In genomic region chr2:10384089-10384734, GRCh38 we compare ENCODE assay signal across 1 cellular context.
TF ChIP-seq lines count a peak whose summit lies in the region.

No MANE protein-coding gene starts in this region.

TF ChIP-seq in GM23338, 12 proteins besides CTCF, POLR2A, EP300 and RAD21 (continued from another document):
- TF ChIP-seq NANOG (IDR thresholded peaks at IDR 0.05; ENCODE audit: borderline replicate concordance) (no peak), POLR2AphosphoS5 (IDR thresholded peaks at IDR 0.05; ENCODE audit: low read depth) (no peak), ZNF331 (CRISPR knock-in tag; IDR thresholded peaks at IDR 0.05; ENCODE audit: low read depth) (no peak), EZH2 (IDR thresholded peaks at IDR 0.05; ENCODE audit: low read depth, unreplicated experiment) (no peak), EZH2phosphoT487 (IDR thresholded peaks at IDR 0.05; ENCODE audit: unreplicated experiment) (no peak), STAT1 (IDR thresholded peaks at IDR 0.05; ENCODE audit: unreplicated experiment) (no peak)
- TF ChIP-seq, protein P1, sequence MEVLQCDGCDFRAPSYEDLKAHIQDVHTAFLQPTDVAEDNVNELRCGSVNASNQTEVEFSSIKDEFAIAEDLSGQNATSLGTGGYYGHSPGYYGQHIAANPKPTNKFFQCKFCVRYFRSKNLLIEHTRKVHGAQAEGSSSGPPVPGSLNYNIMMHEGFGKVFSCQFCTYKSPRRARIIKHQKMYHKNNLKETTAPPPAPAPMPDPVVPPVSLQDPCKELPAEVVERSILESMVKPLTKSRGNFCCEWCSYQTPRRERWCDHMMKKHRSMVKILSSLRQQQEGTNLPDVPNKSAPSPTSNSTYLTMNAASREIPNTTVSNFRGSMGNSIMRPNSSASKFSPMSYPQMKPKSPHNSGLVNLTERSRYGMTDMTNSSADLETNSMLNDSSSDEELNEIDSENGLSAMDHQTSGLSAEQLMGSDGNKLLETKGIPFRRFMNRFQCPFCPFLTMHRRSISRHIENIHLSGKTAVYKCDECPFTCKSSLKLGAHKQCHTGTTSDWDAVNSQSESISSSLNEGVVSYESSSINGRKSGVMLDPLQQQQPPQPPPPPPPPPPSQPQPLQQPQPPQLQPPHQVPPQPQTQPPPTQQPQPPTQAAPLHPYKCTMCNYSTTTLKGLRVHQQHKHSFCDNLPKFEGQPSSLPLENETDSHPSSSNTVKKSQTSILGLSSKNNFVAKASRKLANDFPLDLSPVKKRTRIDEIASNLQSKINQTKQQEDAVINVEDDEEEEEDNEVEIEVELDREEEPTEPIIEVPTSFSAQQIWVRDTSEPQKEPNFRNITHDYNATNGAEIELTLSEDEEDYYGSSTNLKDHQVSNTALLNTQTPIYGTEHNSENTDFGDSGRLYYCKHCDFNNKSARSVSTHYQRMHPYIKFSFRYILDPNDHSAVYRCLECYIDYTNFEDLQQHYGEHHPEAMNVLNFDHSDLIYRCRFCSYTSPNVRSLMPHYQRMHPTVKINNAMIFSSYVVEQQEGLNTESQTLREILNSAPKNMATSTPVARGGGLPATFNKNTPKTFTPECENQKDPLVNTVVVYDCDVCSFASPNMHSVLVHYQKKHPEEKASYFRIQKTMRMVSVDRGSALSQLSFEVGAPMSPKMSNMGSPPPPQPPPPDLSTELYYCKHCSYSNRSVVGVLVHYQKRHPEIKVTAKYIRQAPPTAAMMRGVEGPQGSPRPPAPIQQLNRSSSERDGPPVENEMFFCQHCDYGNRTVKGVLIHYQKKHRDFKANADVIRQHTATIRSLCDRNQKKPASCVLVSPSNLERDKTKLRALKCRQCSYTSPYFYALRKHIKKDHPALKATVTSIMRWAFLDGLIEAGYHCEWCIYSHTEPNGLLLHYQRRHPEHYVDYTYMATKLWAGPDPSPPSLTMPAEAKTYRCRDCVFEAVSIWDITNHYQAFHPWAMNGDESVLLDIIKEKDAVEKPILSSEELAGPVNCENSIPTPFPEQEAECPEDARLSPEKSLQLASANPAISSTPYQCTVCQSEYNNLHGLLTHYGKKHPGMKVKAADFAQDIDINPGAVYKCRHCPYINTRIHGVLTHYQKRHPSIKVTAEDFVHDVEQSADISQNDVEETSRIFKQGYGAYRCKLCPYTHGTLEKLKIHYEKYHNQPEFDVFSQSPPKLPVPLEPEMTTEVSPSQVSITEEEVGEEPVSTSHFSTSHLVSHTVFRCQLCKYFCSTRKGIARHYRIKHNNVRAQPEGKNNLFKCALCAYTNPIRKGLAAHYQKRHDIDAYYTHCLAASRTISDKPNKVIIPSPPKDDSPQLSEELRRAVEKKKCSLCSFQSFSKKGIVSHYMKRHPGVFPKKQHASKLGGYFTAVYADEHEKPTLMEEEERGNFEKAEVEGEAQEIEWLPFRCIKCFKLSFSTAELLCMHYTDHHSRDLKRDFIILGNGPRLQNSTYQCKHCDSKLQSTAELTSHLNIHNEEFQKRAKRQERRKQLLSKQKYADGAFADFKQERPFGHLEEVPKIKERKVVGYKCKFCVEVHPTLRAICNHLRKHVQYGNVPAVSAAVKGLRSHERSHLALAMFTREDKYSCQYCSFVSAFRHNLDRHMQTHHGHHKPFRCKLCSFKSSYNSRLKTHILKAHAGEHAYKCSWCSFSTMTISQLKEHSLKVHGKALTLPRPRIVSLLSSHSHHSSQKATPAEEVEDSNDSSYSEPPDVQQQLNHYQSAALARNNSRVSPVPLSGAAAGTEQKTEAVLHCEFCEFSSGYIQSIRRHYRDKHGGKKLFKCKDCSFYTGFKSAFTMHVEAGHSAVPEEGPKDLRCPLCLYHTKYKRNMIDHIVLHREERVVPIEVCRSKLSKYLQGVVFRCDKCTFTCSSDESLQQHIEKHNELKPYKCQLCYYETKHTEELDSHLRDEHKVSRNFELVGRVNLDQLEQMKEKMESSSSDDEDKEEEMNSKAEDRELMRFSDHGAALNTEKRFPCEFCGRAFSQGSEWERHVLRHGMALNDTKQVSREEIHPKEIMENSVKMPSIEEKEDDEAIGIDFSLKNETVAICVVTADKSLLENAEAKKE (CRISPR knock-in tag; IDR thresholded peaks at IDR 0.05), result no peak
- TF ChIP-seq, protein P2, sequence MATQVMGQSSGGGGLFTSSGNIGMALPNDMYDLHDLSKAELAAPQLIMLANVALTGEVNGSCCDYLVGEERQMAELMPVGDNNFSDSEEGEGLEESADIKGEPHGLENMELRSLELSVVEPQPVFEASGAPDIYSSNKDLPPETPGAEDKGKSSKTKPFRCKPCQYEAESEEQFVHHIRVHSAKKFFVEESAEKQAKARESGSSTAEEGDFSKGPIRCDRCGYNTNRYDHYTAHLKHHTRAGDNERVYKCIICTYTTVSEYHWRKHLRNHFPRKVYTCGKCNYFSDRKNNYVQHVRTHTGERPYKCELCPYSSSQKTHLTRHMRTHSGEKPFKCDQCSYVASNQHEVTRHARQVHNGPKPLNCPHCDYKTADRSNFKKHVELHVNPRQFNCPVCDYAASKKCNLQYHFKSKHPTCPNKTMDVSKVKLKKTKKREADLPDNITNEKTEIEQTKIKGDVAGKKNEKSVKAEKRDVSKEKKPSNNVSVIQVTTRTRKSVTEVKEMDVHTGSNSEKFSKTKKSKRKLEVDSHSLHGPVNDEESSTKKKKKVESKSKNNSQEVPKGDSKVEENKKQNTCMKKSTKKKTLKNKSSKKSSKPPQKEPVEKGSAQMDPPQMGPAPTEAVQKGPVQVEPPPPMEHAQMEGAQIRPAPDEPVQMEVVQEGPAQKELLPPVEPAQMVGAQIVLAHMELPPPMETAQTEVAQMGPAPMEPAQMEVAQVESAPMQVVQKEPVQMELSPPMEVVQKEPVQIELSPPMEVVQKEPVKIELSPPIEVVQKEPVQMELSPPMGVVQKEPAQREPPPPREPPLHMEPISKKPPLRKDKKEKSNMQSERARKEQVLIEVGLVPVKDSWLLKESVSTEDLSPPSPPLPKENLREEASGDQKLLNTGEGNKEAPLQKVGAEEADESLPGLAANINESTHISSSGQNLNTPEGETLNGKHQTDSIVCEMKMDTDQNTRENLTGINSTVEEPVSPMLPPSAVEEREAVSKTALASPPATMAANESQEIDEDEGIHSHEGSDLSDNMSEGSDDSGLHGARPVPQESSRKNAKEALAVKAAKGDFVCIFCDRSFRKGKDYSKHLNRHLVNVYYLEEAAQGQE (IDR thresholded peaks at IDR 0.05; ENCODE audit: unreplicated experiment), result no peak
TF ChIP-seq in GM23338: peak in this region for 0.
